Comparison of ENCODE assay signal across 7 cellular contexts in genomic region chr9:4298255-4299005, GRCh38. TPM values are rescaled to one million over a fixed set of nuclear protein-coding genes. Genes with fewer than 3 reads are reported as not detected.
DNase-seq lines count a peak whose midpoint lies in the region; ATAC-seq and TF ChIP-seq lines count a peak whose summit lies in the region.

No MANE protein-coding gene starts in this region.

- peaks cover 54% of the 10 kb centered on the region for H3K27me3 Mint-ChIP-seq in activated B cell treated with CpG ODN at 0.5 μM for 24 hours

- peaks cover 15% of the 10 kb centered on the region for H3K27me3 ChIP-seq in lower lobe of right lung (ENCODE audit: low read depth)

- TF ChIP-seq CTCF in activated B cell treated with CpG ODN at 0.5 μM for 24 hours (IDR thresholded peaks at IDR 0.05) (no peak), lower lobe of right lung (IDR thresholded peaks at IDR 0.05) (no peak)

- DNase-seq in activated B cell treated with CpG ODN at 0.5 μM for 24 hours: no peak
- peak; percentile 51 for DNase-seq in dermis blood vessel endothelial cell
- DNase-seq in lower lobe of right lung: peak; percentile 50
- peak; percentile 65 for DNase-seq in stimulated activated CD8-positive, alpha-beta memory T cell treated with anti-CD3 and anti-CD28 coated beads, Interleukin-4, amount 100 ng/mL, for 48 hours

- peak overlapping the region; percentile 93 for H3K27ac ChIP-seq in lower lobe of right lung

- H3K4me3 Mint-ChIP-seq in activated B cell treated with CpG ODN at 0.5 μM for 24 hours: peak overlapping the region; percentile 85

- H3K27ac Mint-ChIP-seq in activated B cell treated with CpG ODN at 0.5 μM for 24 hours: no peak overlapping the region

- ATAC-seq in GM18867 (IDR thresholded peaks at IDR 0.05; ENCODE audit: unreplicated experiment): peak; percentile 36
- peak; percentile 11 for ATAC-seq in HG03196 (IDR thresholded peaks at IDR 0.05; ENCODE audit: unreplicated experiment)
- ATAC-seq in activated B cell treated with CpG ODN at 0.5 μM for 24 hours (ENCODE audit: low read depth): peak; percentile 40
- ATAC-seq in lower lobe of right lung: peak; percentile 3 to 42
- ATAC-seq in HG03520 (IDR thresholded peaks at IDR 0.05; ENCODE audit: unreplicated experiment): no peak

- no peaks in the 10 kb centered on the region for H3K9me3 Mint-ChIP-seq in activated B cell treated with CpG ODN at 0.5 μM for 24 hours

- POLR2A ChIA-PET in activated B cell treated with CpG ODN at 0.5 μM for 24 hours (lab: Charles Lee): no interaction called here

- peak overlapping the region; percentile 77 for H3K4me3 ChIP-seq in lower lobe of right lung

- no peaks in the 10 kb centered on the region for H3K36me3 Mint-ChIP-seq in activated B cell treated with CpG ODN at 0.5 μM for 24 hours (ENCODE audit: low read depth)

- peaks cover 20% of the 10 kb centered on the region for H3K4me1 Mint-ChIP-seq in activated B cell treated with CpG ODN at 0.5 μM for 24 hours

- CTCF ChIA-PET in activated B cell treated with CpG ODN at 0.5 μM for 24 hours (lab: Charles Lee): no interaction called here

- no peaks in the 10 kb centered on the region for H3K36me3 ChIP-seq in lower lobe of right lung

- no peaks in the 10 kb centered on the region for H3K9me3 ChIP-seq in lower lobe of right lung

- H3K4me1 ChIP-seq in lower lobe of right lung: peaks cover 15% of the 10 kb centered on the region

- intact Hi-C loops in activated B cell treated with CpG ODN at 0.5 μM for 24 hours (cut with micrococcal nuclease): no loop called here
- intact Hi-C loops in lower lobe of right lung (cut with DNase I): no loop called here

RNA-seq across cellular contexts. Expression of gene GLIS3, which starts 1.4 kb away (rescaled TPM):
- total RNA-seq in activated B cell treated with CpG ODN at 0.5 μM for 24 hours (0.20 TPM in 2 replicates), dermis blood vessel endothelial cell (12.3 and 26.0 TPM in 2 replicates), lower lobe of right lung (22.7 TPM)

Comparison
In these comparisons a context has a peak if more than half of its experiments do, and no peak if none do; other contexts are left out.
1. RNA of gene GLIS3, which starts 1.4 kb away (total RNA-seq): 12.3 to 26.0 TPM in dermis blood vessel endothelial cell and 22.7 TPM in lower lobe of right lung (single experiment); 0.20 TPM in activated B cell treated with CpG ODN at 0.5 μM for 24 hours; every median in the first group is over 10 times any median in the second.